In genomic region chr2:75258620-75259019, GRCh38 we compare ENCODE assay signal across 11 cellular contexts.
"Had no signal": no experiment of that assay in that cellular context is flagged by ENCODE, and none has a peak within 500 bp of the region (broad histone marks: within the 10 kb centered on the region; RNA-seq: fewer than 3 reads in every experiment).

No MANE protein-coding gene starts in this region.

- H3K4me3 ChIP-seq: GM23248, GM23338, HAP-1 had no signal

- DNase-seq: GM23248, GOT3, H7, H9, HCEC 1CT, HFFc6 had no signal

- H3K9ac ChIP-seq: GM23248 had no signal

- H3K27ac ChIP-seq: GM23248 had no signal

- H3K36me3 ChIP-seq: HAP-1 had no signal

- FAIRE-seq: H1, H54 had no signal

- H3K4me2 ChIP-seq: GM23338 had no signal

- H2AFZ ChIP-seq: GM23248, GM23338 had no signal

- ATAC-seq: GM23338, HCT116 had no signal
